In genomic region chr10:77510294-77510693, GRCh38 we compare ENCODE assay signal across 20 cellular contexts.
"Had no signal": no experiment of that assay in that cellular context is flagged by ENCODE, and none has a peak within 500 bp of the region (broad histone marks: within the 10 kb centered on the region; RNA-seq: fewer than 3 reads in every experiment).

No MANE protein-coding gene starts in this region.

- H3K36me3 ChIP-seq: esophagus muscularis mucosa, gastrocnemius medialis, heart right ventricle, thoracic aorta had no signal

- ATAC-seq: effector memory CD8-positive, alpha-beta T cell; gastrocnemius medialis; heart right ventricle; natural killer cell; sciatic nerve; stimulated activated naive B cell treated with anti-CD40 and anti-IgM and Interleukin-4, amounts not matched to agents 10 μg/mL and 1 μg/mL and 100 μg/mL, for 72 hours; stimulated activated naive CD8-positive, alpha-beta T cell treated with anti-CD3 and anti-CD28 coated beads, Interleukin-15, amount 100 ng/mL, for 72 hours had no signal

- DNase-seq: effector memory CD8-positive, alpha-beta T cell; gastrocnemius medialis; heart right ventricle; hypothalamus; kidney glomerular epithelial cell; natural killer cell; posterior cingulate gyrus; stimulated activated CD4-positive, alpha-beta T cell treated with anti-CD3 and anti-CD28 coated beads, Interleukin-2, amount 100 ng/mL, for 24 hours; stimulated activated CD4-positive, alpha-beta T cell treated with anti-CD3 and anti-CD28 coated beads, Interleukin-4, amount 100 ng/mL, for 4 hours; stimulated activated naive B cell treated with anti-CD40 and anti-IgM and Interleukin-4, amounts not matched to agents 10 μg/mL and 1 μg/mL and 100 μg/mL, for 72 hours; stimulated activated naive CD8-positive, alpha-beta T cell treated with anti-CD3 and anti-CD28 coated beads, Interleukin-15, amount 100 ng/mL, for 72 hours; substantia nigra had no signal

- H3K9me3 Mint-ChIP-seq: dendritic cell treated with granulocyte-macrophage colony-stimulating factor and Interleukin-4, amounts not matched to agents 40 ng/mL and 50 ng/mL, for 4 days; effector memory CD8-positive, alpha-beta T cell; natural killer cell; neural crest cell; stimulated activated naive B cell treated with anti-CD40 and anti-IgM and Interleukin-4, amounts not matched to agents 10 μg/mL and 1 μg/mL and 100 μg/mL, for 72 hours; stimulated activated naive CD8-positive, alpha-beta T cell treated with anti-CD3 and anti-CD28 coated beads, Interleukin-15, amount 100 ng/mL, for 72 hours; type B pancreatic cell had no signal

- H3K9me3 ChIP-seq: esophagus muscularis mucosa, gastrocnemius medialis, heart right ventricle, thoracic aorta had no signal

- H3K27ac Mint-ChIP-seq: dendritic cell treated with granulocyte-macrophage colony-stimulating factor and Interleukin-4, amounts not matched to agents 40 ng/mL and 50 ng/mL, for 4 days; effector memory CD8-positive, alpha-beta T cell; natural killer cell; stimulated activated naive B cell treated with anti-CD40 and anti-IgM and Interleukin-4, amounts not matched to agents 10 μg/mL and 1 μg/mL and 100 μg/mL, for 72 hours; stimulated activated naive CD8-positive, alpha-beta T cell treated with anti-CD3 and anti-CD28 coated beads, Interleukin-15, amount 100 ng/mL, for 72 hours; type B pancreatic cell had no signal

- H3K4me3 Mint-ChIP-seq: dendritic cell treated with granulocyte-macrophage colony-stimulating factor and Interleukin-4, amounts not matched to agents 40 ng/mL and 50 ng/mL, for 4 days; effector memory CD8-positive, alpha-beta T cell; natural killer cell; neural crest cell; stimulated activated naive B cell treated with anti-CD40 and anti-IgM and Interleukin-4, amounts not matched to agents 10 μg/mL and 1 μg/mL and 100 μg/mL, for 72 hours; stimulated activated naive CD8-positive, alpha-beta T cell treated with anti-CD3 and anti-CD28 coated beads, Interleukin-15, amount 100 ng/mL, for 72 hours had no signal

- H3K4me1 Mint-ChIP-seq: natural killer cell had no signal

- H3K4me3 ChIP-seq: esophagus muscularis mucosa, gastrocnemius medialis, heart right ventricle, skin epidermis, thoracic aorta had no signal

- H3K27me3 ChIP-seq: esophagus muscularis mucosa, gastrocnemius medialis had no signal

- H3K27ac ChIP-seq: epithelial cell of prostate, heart right ventricle, skin epidermis had no signal

- H3K36me3 Mint-ChIP-seq: natural killer cell; stimulated activated naive B cell treated with anti-CD40 and anti-IgM and Interleukin-4, amounts not matched to agents 10 μg/mL and 1 μg/mL and 100 μg/mL, for 72 hours; type B pancreatic cell had no signal
